16 cellular contexts compared by ENCODE assay signal in genomic region chr4:74335341-74336019, GRCh38. TPM values are rescaled to one million over a fixed set of nuclear protein-coding genes. Genes with fewer than 3 reads are reported as not detected.
DNase-seq lines count a peak whose midpoint lies in the region; ATAC-seq and TF ChIP-seq lines count a peak whose summit lies in the region.
"Had no signal": no experiment of that assay in that cellular context is flagged by ENCODE, and none has a peak within 500 bp of the region (broad histone marks: within the 10 kb centered on the region; RNA-seq: fewer than 3 reads in every experiment).

No MANE protein-coding gene starts in this region.

- 62 to 72% methylated on average over 5 of the region's 5 CpGs for WGBS in body of pancreas, 2 donors

- H3K27ac ChIP-seq in body of pancreas = no peak overlapping the region

- peak; percentile 78 for ATAC-seq in GM19324 (IDR thresholded peaks at IDR 0.05; ENCODE audit: low FRiP score, unreplicated experiment)
- ATAC-seq in HG02678 (IDR thresholded peaks at IDR 0.05; ENCODE audit: unreplicated experiment) = peak; percentile 87
- peak; percentile 67 for ATAC-seq in HG03457 (IDR thresholded peaks at IDR 0.05; ENCODE audit: unreplicated experiment)
- ATAC-seq in stimulated activated memory B cell treated with anti-CD40 and anti-IgM and Interleukin-4, amounts not matched to agents 10 μg/mL and 1 μg/mL and 100 μg/mL, for 72 hours = peak; percentile 67
- ATAC-seq in activated CD4-positive, CD25-positive, alpha-beta regulatory T cell treated with anti-CD3 and anti-CD28 coated beads, Interleukin-2, amount 50 U/mL, for 24 hours = no peak
- ATAC-seq in body of pancreas = no peak
- ATAC-seq: activated CD4-positive, alpha-beta T cell treated with anti-CD3 and anti-CD28 coated beads for 36 hours; activated T-helper 17 cell treated with anti-CD3 and anti-CD28 coated beads, Interleukin-2, amount 50 U/mL, for 72 hours; effector memory CD8-positive, alpha-beta T cell; HepG2 had no signal

- H3K27me3 ChIP-seq in body of pancreas = no peaks in the 10 kb centered on the region

- no peak overlapping the region for H3K4me3 ChIP-seq in body of pancreas

- no peaks in the 10 kb centered on the region for H3K9me3 ChIP-seq in body of pancreas

- H3K4me1 Mint-ChIP-seq in stimulated activated memory B cell treated with anti-CD40 and anti-IgM and Interleukin-4, amounts not matched to agents 10 μg/mL and 1 μg/mL and 100 μg/mL, for 72 hours = peaks cover 10% of the 10 kb centered on the region
- H3K4me1 Mint-ChIP-seq: activated CD4-positive, alpha-beta T cell treated with anti-CD3 and anti-CD28 coated beads for 36 hours; nephron progenitor cell had no signal

- H3K36me3 ChIP-seq in body of pancreas (replicated peaks in 1 of 2; ENCODE audit: insufficient read depth in 1 of 2, low read depth in 2 of 2) = no peaks in the 10 kb centered on the region

- no peaks in the 10 kb centered on the region for H3K9me3 Mint-ChIP-seq in stimulated activated memory B cell treated with anti-CD40 and anti-IgM and Interleukin-4, amounts not matched to agents 10 μg/mL and 1 μg/mL and 100 μg/mL, for 72 hours
- H3K9me3 Mint-ChIP-seq: activated T-helper 17 cell treated with anti-CD3 and anti-CD28 coated beads, Interleukin-2, amount 50 U/mL, for 72 hours; effector memory CD8-positive, alpha-beta T cell had no signal

- no peak for TF ChIP-seq CTCF in body of pancreas (IDR thresholded peaks at IDR 0.05)

- DNase-seq in effector CD4-positive, alpha-beta T cell = no peak
- DNase-seq in hypothalamus (lab: John Stamatoyannopoulos, UW) = no peak
- no peak for DNase-seq in body of pancreas
- DNase-seq: activated CD4-positive, alpha-beta T cell treated with anti-CD3 and anti-CD28 coated beads for 36 hours; effector memory CD8-positive, alpha-beta T cell; H7; NCI-H1694; nephron progenitor cell had no signal

- no peaks in the 10 kb centered on the region for H3K4me1 ChIP-seq in body of pancreas

- no peak for TF ChIP-seq POLR2A in body of pancreas (IDR thresholded peaks at IDR 0.05)

- H3K27ac Mint-ChIP-seq in stimulated activated memory B cell treated with anti-CD40 and anti-IgM and Interleukin-4, amounts not matched to agents 10 μg/mL and 1 μg/mL and 100 μg/mL, for 72 hours = no peak overlapping the region
- H3K27ac Mint-ChIP-seq: activated CD4-positive, alpha-beta T cell treated with anti-CD3 and anti-CD28 coated beads for 36 hours; activated T-helper 17 cell treated with anti-CD3 and anti-CD28 coated beads, Interleukin-2, amount 50 U/mL, for 72 hours; effector memory CD8-positive, alpha-beta T cell; nephron progenitor cell had no signal

- intact Hi-C loops in body of pancreas (cut with DNase I) = no loop called here

- no peaks in the 10 kb centered on the region for H3K36me3 Mint-ChIP-seq in stimulated activated memory B cell treated with anti-CD40 and anti-IgM and Interleukin-4, amounts not matched to agents 10 μg/mL and 1 μg/mL and 100 μg/mL, for 72 hours

- no peak overlapping the region for H3K4me3 Mint-ChIP-seq in stimulated activated memory B cell treated with anti-CD40 and anti-IgM and Interleukin-4, amounts not matched to agents 10 μg/mL and 1 μg/mL and 100 μg/mL, for 72 hours
- H3K4me3 Mint-ChIP-seq: activated CD4-positive, alpha-beta T cell treated with anti-CD3 and anti-CD28 coated beads for 36 hours; activated T-helper 17 cell treated with anti-CD3 and anti-CD28 coated beads, Interleukin-2, amount 50 U/mL, for 72 hours; effector memory CD8-positive, alpha-beta T cell; nephron progenitor cell had no signal

- peaks cover 12% of the 10 kb centered on the region for H3K27me3 Mint-ChIP-seq in stimulated activated memory B cell treated with anti-CD40 and anti-IgM and Interleukin-4, amounts not matched to agents 10 μg/mL and 1 μg/mL and 100 μg/mL, for 72 hours

RNA-seq across cellular contexts. Expression of gene EPGN, which starts 27.2 kb away (rescaled TPM):
- not detected for total RNA-seq in body of pancreas
- total RNA-seq: activated T-helper 17 cell treated with anti-CD3 and anti-CD28 coated beads, Interleukin-2, amount 50 U/mL, for 72 hours; H7; HepG2 had no signal

RNA-seq across cellular contexts. Expression of gene EREG, which starts 29.5 kb away (rescaled TPM):
- total RNA-seq in body of pancreas = not detected
- total RNA-seq: activated CD4-positive, alpha-beta T cell treated with anti-CD3 and anti-CD28 coated beads for 36 hours; activated T-helper 17 cell treated with anti-CD3 and anti-CD28 coated beads, Interleukin-2, amount 50 U/mL, for 72 hours; H7; skeletal muscle tissue had no signal

Comparison
In these comparisons a context has a peak if more than half of its experiments do, and no peak if none do; other contexts are left out.
1. ATAC-seq: peak in GM19324 (single experiment), HG02678 (single experiment), HG03457 (single experiment) and stimulated activated memory B cell treated with anti-CD40 and anti-IgM and Interleukin-4, amounts not matched to agents 10 μg/mL and 1 μg/mL and 100 μg/mL, for 72 hours (single experiment); none in activated CD4-positive, CD25-positive, alpha-beta regulatory T cell treated with anti-CD3 and anti-CD28 coated beads, Interleukin-2, amount 50 U/mL, for 24 hours (0 of 2) and body of pancreas (single experiment).